Comparison of ENCODE assay signal across 35 cellular contexts in genomic region chr1:67941746-67942145, GRCh38.
"Had no signal": no experiment of that assay in that cellular context is flagged by ENCODE, and none has a peak within 500 bp of the region (broad histone marks: within the 10 kb centered on the region; RNA-seq: fewer than 3 reads in every experiment).

No MANE protein-coding gene starts in this region.

- H3K4me3 Mint-ChIP-seq: activated B cell treated with CpG ODN at 0.5 μM for 24 hours; activated CD8-positive, alpha-beta T cell treated with anti-CD3 and anti-CD28 coated beads for 36 hours; activated naive CD4-positive, alpha-beta T cell treated with anti-CD3 and anti-CD28 coated beads for 36 hours; activated T-helper 1 cell treated with anti-CD3 and anti-CD28 coated beads, Interleukin-12 subunit alpha, Interleukin-12 subunit beta, Interleukin-2, Interleukin-4 antibody, amounts not matched to agents 30 ng/mL and 10 ng/mL and 1 ng/mL, durations not matched to agents 14 hours and 24 hours and 36 hours; brain; dendritic cell treated with granulocyte-macrophage colony-stimulating factor and Interleukin-4, amounts not matched to agents 40 ng/mL and 50 ng/mL, for 4 days; endodermal cell; T-helper 17 cell; T-helper 2 cell treated with Interferon-gamma antibody and Interleukin-4, amounts not matched to agents 5 μg/mL and 100 μg/mL, for 36 hours had no signal

- H3K36me3 ChIP-seq: adrenal gland, ascending aorta, breast epithelium, cardiac muscle cell, gastrocnemius medialis, heart left ventricle, WERI-Rb-1 had no signal

- H3K4me3 ChIP-seq: adrenal gland, ascending aorta, breast epithelium, cardiac muscle cell, coronary artery, dorsolateral prefrontal cortex, gastrocnemius medialis, heart left ventricle had no signal

- H3K27me3 Mint-ChIP-seq: activated B cell treated with CpG ODN at 0.5 μM for 24 hours; brain; dendritic cell treated with granulocyte-macrophage colony-stimulating factor and Interleukin-4, amounts not matched to agents 40 ng/mL and 50 ng/mL, for 4 days had no signal

- H3K27me3 ChIP-seq: adrenal gland, ascending aorta, breast epithelium, cardiac muscle cell, foreskin keratinocyte, gastrocnemius medialis, heart left ventricle had no signal

- H3K9me3 Mint-ChIP-seq: activated B cell treated with CpG ODN at 0.5 μM for 24 hours; activated naive CD4-positive, alpha-beta T cell treated with anti-CD3 and anti-CD28 coated beads for 36 hours; activated T-helper 1 cell treated with anti-CD3 and anti-CD28 coated beads, Interleukin-12 subunit alpha, Interleukin-12 subunit beta, Interleukin-2, Interleukin-4 antibody, amounts not matched to agents 30 ng/mL and 10 ng/mL and 1 ng/mL, durations not matched to agents 14 hours and 24 hours and 36 hours; activated T-helper 2 cell treated with anti-CD3 and anti-CD28 coated beads, Interferon-gamma antibody, Interleukin-2, Interleukin-4, amounts not matched to agents 10 μg/mL and 5 μg/mL and 100 μg/mL, durations not matched to agents 14 hours and 24 hours and 36 hours; dendritic cell treated with granulocyte-macrophage colony-stimulating factor and Interleukin-4, amounts not matched to agents 40 ng/mL and 50 ng/mL, for 4 days; endodermal cell; T-helper 2 cell treated with Interferon-gamma antibody and Interleukin-4, amounts not matched to agents 5 μg/mL and 100 μg/mL, for 36 hours had no signal

- H3K36me3 Mint-ChIP-seq: activated naive CD4-positive, alpha-beta T cell treated with anti-CD3 and anti-CD28 coated beads, Interleukin-2, amount 50 U/mL, for 72 hours; brain had no signal

- H3K9me3 ChIP-seq: adrenal gland, ascending aorta, breast epithelium, gastrocnemius medialis, heart left ventricle had no signal

- H3K4me1 ChIP-seq: ascending aorta, breast epithelium, foreskin keratinocyte had no signal

- H3K27ac ChIP-seq: adrenal gland, ascending aorta, breast epithelium, cardiac muscle cell, coronary artery, dorsolateral prefrontal cortex, foreskin keratinocyte, gastrocnemius medialis, heart left ventricle, WERI-Rb-1 had no signal

- H3K4me1 Mint-ChIP-seq: activated B cell treated with CpG ODN at 0.5 μM for 24 hours, T-helper 17 cell had no signal

- ATAC-seq: activated CD4-positive, CD25-positive, alpha-beta regulatory T cell treated with anti-CD3 and anti-CD28 coated beads, Interleukin-2, amount 50 U/mL, for 24 hours; activated CD8-positive, alpha-beta T cell treated with anti-CD3 and anti-CD28 coated beads for 36 hours; activated naive CD4-positive, alpha-beta T cell treated with anti-CD3 and anti-CD28 coated beads, Interleukin-2, amount 50 U/mL, for 72 hours; esophagus mucosa; foreskin keratinocyte; gastrocnemius medialis; heart left ventricle; T-helper 17 cell had no signal

- DNase-seq: activated B cell treated with CpG ODN at 0.5 μM for 24 hours; activated CD4-positive, alpha-beta T cell treated with anti-CD3 and anti-CD28 coated beads for 48 hours; activated CD4-positive, alpha-beta T cell treated with anti-CD3 and anti-CD28 coated beads, Interleukin-2, amount 50 U/mL, for 1 hour; activated CD4-positive, alpha-beta T cell treated with anti-CD3 and anti-CD28 coated beads, Interleukin-2, amount 50 U/mL, for 48 hours; activated CD8-positive, alpha-beta memory T cell treated with anti-CD3 and anti-CD28 coated beads for 24 hours; activated CD8-positive, alpha-beta T cell treated with anti-CD3 and anti-CD28 coated beads for 36 hours; activated effector memory CD4-positive, alpha-beta T cell treated with anti-CD3 and anti-CD28 coated beads, Interleukin-2, amount 50 U/mL, for 16 hours; activated naive CD4-positive, alpha-beta T cell treated with anti-CD3 and anti-CD28 coated beads for 36 hours; activated T-cell treated with anti-CD3 and anti-CD28 coated beads, Interleukin-2, amount 50 U/mL, for 48 hours; adrenal gland; central memory CD4-positive, alpha-beta T cell; cerebellar nuclear complex; dorsolateral prefrontal cortex; effector memory CD4-positive, alpha-beta T cell; endodermal cell; foreskin keratinocyte; gastrocnemius medialis; glutamatergic neuron; heart left ventricle; T-helper 1 cell; T-helper 17 cell; T1000; WERI-Rb-1 had no signal
